In genomic region chr2:84971799-84972790, GRCh38 we compare ENCODE assay signal across 2 cellular contexts.
A peak's percentile ranks its signal among the peaks of the same experiment; 100 is the strongest.
TF ChIP-seq lines count a peak whose summit lies in the region.

No MANE protein-coding gene starts in this region.

TF ChIP-seq in HEK293, 187 proteins besides CTCF, POLR2A, EP300 and RAD21 (continues in another document):
- TF ChIP-seq PRDM4 (tag by site-specific recombination; IDR thresholded peaks at IDR 0.05) (no peak), ZNF202 (tag by site-specific recombination; IDR thresholded peaks at IDR 0.05; ENCODE audit: borderline replicate concordance) (no peak), ZSCAN30 (tag by site-specific recombination; IDR thresholded peaks at IDR 0.05) (peak; percentile 72; the same call in 1 of the 2 replicates), ZNF580 (tag by site-specific recombination; IDR thresholded peaks at IDR 0.05) (no peak), ZNF148 (tag by site-specific recombination; IDR thresholded peaks at IDR 0.05; ENCODE audit: borderline replicate concordance) (no peak), ZNF530 (tag by site-specific recombination; IDR thresholded peaks at IDR 0.05; ENCODE audit: low read depth) (no peak), ZFP37 (tag by site-specific recombination; IDR thresholded peaks at IDR 0.05) (no peak), BCL11B (tag by site-specific recombination; IDR thresholded peaks at IDR 0.05; ENCODE audit: low read depth) (no peak), ZSCAN5A (tag by site-specific recombination; IDR thresholded peaks at IDR 0.05) (no peak), ZBTB44 (tag by site-specific recombination; IDR thresholded peaks at IDR 0.05) (no peak), ZNF48 (tag by site-specific recombination; IDR thresholded peaks at IDR 0.05) (no peak), ZNF76 (tag by site-specific recombination; IDR thresholded peaks at IDR 0.05; ENCODE audit: borderline replicate concordance, low read depth) (peak; percentile 68; the same call in 1 of the 2 replicates), GLI2 (tag by site-specific recombination; IDR thresholded peaks at IDR 0.05; ENCODE audit: borderline replicate concordance, low read depth) (no peak), SP2 (tag by site-specific recombination; IDR thresholded peaks at IDR 0.05) (peak; percentile 36), ZNF132 (tag by site-specific recombination; IDR thresholded peaks at IDR 0.05; ENCODE audit: borderline replicate concordance) (no peak), ZNF211 (tag by site-specific recombination; IDR thresholded peaks at IDR 0.05; ENCODE audit: low read depth) (no peak), ZBTB20 (tag by site-specific recombination; IDR thresholded peaks at IDR 0.05) (peak; percentile 88), ZNF335 (tag by site-specific recombination; conservative IDR thresholded peaks at IDR 0.05) (peak; percentile 34; the same call in 1 of the 2 replicates)

TF ChIP-seq in H1, 55 proteins besides CTCF, POLR2A, EP300 and RAD21 (continued from another document):
- no peak for TF ChIP-seq CHD7 (IDR thresholded peaks at IDR 0.05; ENCODE audit: insufficient replicate concordance, low read length)
- no peak for TF ChIP-seq KDM4A (IDR thresholded peaks at IDR 0.05; ENCODE audit: low read depth, low read length, severe bottlenecking)
- no peak for TF ChIP-seq SP2 (IDR thresholded peaks at IDR 0.05; ENCODE audit: low read length)
- TF ChIP-seq BRCA1 (IDR thresholded peaks at IDR 0.05; ENCODE audit: low read depth, low read length), result no peak
- TF ChIP-seq CBX5 (IDR thresholded peaks at IDR 0.05; ENCODE audit: low read depth, low read length), result no peak
- TF ChIP-seq PHF8 (conservative IDR thresholded peaks at IDR 0.05; ENCODE audit: low read depth, low read length), result 0 out of 2 replicates have a peak, but pooled peaks have one; percentile 29
- no peak; the same call in none of the 2 replicates for TF ChIP-seq CHD1 (IDR thresholded peaks at IDR 0.05; ENCODE audit: low read depth, low read length)
- TF ChIP-seq ATF3 (IDR thresholded peaks at IDR 0.05; ENCODE audit: insufficient read depth, low read depth, low read length), result no peak
- 0 out of 2 replicates have a peak, but pooled peaks have one; percentile 25 for TF ChIP-seq MAX (IDR thresholded peaks at IDR 0.05)
- no peak for TF ChIP-seq SAP30 (IDR thresholded peaks at IDR 0.05; ENCODE audit: insufficient read depth, insufficient replicate concordance, low read length)
- TF ChIP-seq FOSL1 (IDR thresholded peaks at IDR 0.05; ENCODE audit: insufficient read depth, low read depth, low read length), result no peak
- TF ChIP-seq TAF7 (optimal IDR thresholded peaks at IDR 0.05; ENCODE audit: borderline replicate concordance, low read depth, low read length), result peak; percentile 30
